15 cellular contexts compared by ENCODE assay signal in genomic region chr14:22463763-22464173, GRCh38.
DNase-seq lines count a peak whose midpoint lies in the region; ATAC-seq and TF ChIP-seq lines count a peak whose summit lies in the region.
"Had no signal": no experiment of that assay in that cellular context is flagged by ENCODE, and none has a peak within 500 bp of the region (broad histone marks: within the 10 kb centered on the region; RNA-seq: fewer than 3 reads in every experiment).

No MANE protein-coding gene starts in this region.

- no peaks in the 10 kb centered on the region for H3K36me3 ChIP-seq in trophoblast cell (ENCODE audit: control insufficient read depth in 1 of 2, insufficient read depth in 2 of 2, low read length in 2 of 2)

- no peak overlapping the region for H4K91ac ChIP-seq in trophoblast cell (ENCODE audit: low read depth, low read length)

- TF ChIP-seq CTCF in LNCaP clone FGC (IDR thresholded peaks at IDR 0.05; ENCODE audit: control insufficient read depth, extremely low read depth, insufficient read depth), result no peak

- H2AFZ ChIP-seq in trophoblast cell (ENCODE audit: insufficient read depth, low read length, poor library complexity), result no peak overlapping the region

- no peaks in the 10 kb centered on the region for H3K36me3 Mint-ChIP-seq in activated naive CD8-positive, alpha-beta T cell
- H3K36me3 Mint-ChIP-seq in activated naive CD8-positive, alpha-beta T cell treated with anti-CD3 and anti-CD28 coated beads for 36 hours, result no peaks in the 10 kb centered on the region
- no peaks in the 10 kb centered on the region for H3K36me3 Mint-ChIP-seq in activated CD8-positive, alpha-beta T cell treated with anti-CD3 and anti-CD28 coated beads, Interleukin-2, amount 10 ng/mL, durations not matched to agents 7 days and 5 days (ENCODE audit: low read depth)

- CTCF ChIA-PET in activated CD8-positive, alpha-beta T cell treated with anti-CD3 and anti-CD28 coated beads, Interleukin-2, amount 10 ng/mL, durations not matched to agents 7 days and 5 days (lab: Charles Lee), result no interaction called here

- H4K8ac ChIP-seq in trophoblast cell (ENCODE audit: low read depth, low read length), result no peak overlapping the region

- peak overlapping the region; percentile 45 for H3K9ac ChIP-seq in trophoblast cell (ENCODE audit: low read length)

- no peaks in the 10 kb centered on the region for H3K4me1 ChIP-seq in trophoblast cell (ENCODE audit: control insufficient read depth in 1 of 2, insufficient read depth in 2 of 2, low read length in 2 of 2)

- H2BK5ac ChIP-seq in trophoblast cell (ENCODE audit: low read depth, low read length, poor library complexity), result no peak overlapping the region

- POLR2A ChIA-PET in activated CD8-positive, alpha-beta T cell treated with anti-CD3 and anti-CD28 coated beads, Interleukin-2, amount 10 ng/mL, durations not matched to agents 7 days and 5 days (lab: Charles Lee), result no interaction called here

- no peaks in the 10 kb centered on the region for H3K9me3 Mint-ChIP-seq in activated naive CD8-positive, alpha-beta T cell (ENCODE audit: low read depth)
- no peaks in the 10 kb centered on the region for H3K9me3 Mint-ChIP-seq in activated naive CD8-positive, alpha-beta T cell treated with anti-CD3 and anti-CD28 coated beads for 36 hours
- no peaks in the 10 kb centered on the region for H3K9me3 Mint-ChIP-seq in activated CD8-positive, alpha-beta T cell treated with anti-CD3 and anti-CD28 coated beads, Interleukin-2, amount 10 ng/mL, durations not matched to agents 7 days and 5 days (ENCODE audit: insufficient read depth)

- DNase-seq in activated naive CD8-positive, alpha-beta T cell treated with anti-CD3 and anti-CD28 coated beads for 36 hours, result no peak
- DNase-seq in LNCaP clone FGC (ENCODE audit: low read depth) (peak; percentile 28), cerebellar cortex (ENCODE audit: low spot score) (peak; percentile 80), trophoblast cell (no peak), pons (ENCODE audit: low spot score) (no peak)
- DNase-seq in stimulated activated CD4-positive, alpha-beta T cell treated with anti-CD3 and anti-CD28 coated beads, Interleukin-12 subunit alpha, Interleukin-12 subunit beta, amount 100 ng/mL, for 4 hours, result no peak
- DNase-seq in activated CD8-positive, alpha-beta T cell treated with anti-CD3 and anti-CD28 coated beads, Interleukin-2, amount 10 ng/mL, durations not matched to agents 7 days and 5 days, result no peak
- DNase-seq: 8988T, COR-L47, Kasumi-1, NCI-H1417, NCI-H1930, NCI-H2171 treated with DMSO at 0.1 percent for 48 hours had no signal

- H3K9me3 ChIP-seq in trophoblast cell (ENCODE audit: insufficient read depth, low read depth, low read length), result no peaks in the 10 kb centered on the region

- H3K18ac ChIP-seq in trophoblast cell (ENCODE audit: low read length), result no peak overlapping the region

- no peak overlapping the region for H3K14ac ChIP-seq in trophoblast cell (ENCODE audit: low read length)

- no peak overlapping the region for H2AK5ac ChIP-seq in trophoblast cell (ENCODE audit: low read length)

- H3K27ac ChIP-seq in trophoblast cell (ENCODE audit: low read depth, low read length), result no peak overlapping the region
- H3K27ac ChIP-seq: C4-2B had no signal

- no peak overlapping the region for H3K23ac ChIP-seq in trophoblast cell (ENCODE audit: low read length)

- H3K4me1 Mint-ChIP-seq in activated naive CD8-positive, alpha-beta T cell (ENCODE audit: low read depth), result no peaks in the 10 kb centered on the region
- H3K4me1 Mint-ChIP-seq in activated naive CD8-positive, alpha-beta T cell treated with anti-CD3 and anti-CD28 coated beads for 36 hours, result no peaks in the 10 kb centered on the region
- H3K4me1 Mint-ChIP-seq in activated CD8-positive, alpha-beta T cell treated with anti-CD3 and anti-CD28 coated beads, Interleukin-2, amount 10 ng/mL, durations not matched to agents 7 days and 5 days (ENCODE audit: low read depth), result no peaks in the 10 kb centered on the region

- no CpG with 5 or more reads among the region's 4 CpGs for WGBS in trophoblast cell (ENCODE audit: extremely low coverage, insufficient coverage, insufficient read length)

- H3K27ac Mint-ChIP-seq in activated naive CD8-positive, alpha-beta T cell, result peak overlapping the region; percentile 28
- no peak overlapping the region for H3K27ac Mint-ChIP-seq in activated naive CD8-positive, alpha-beta T cell treated with anti-CD3 and anti-CD28 coated beads for 36 hours
- no peak overlapping the region for H3K27ac Mint-ChIP-seq in activated CD8-positive, alpha-beta T cell treated with anti-CD3 and anti-CD28 coated beads, Interleukin-2, amount 10 ng/mL, durations not matched to agents 7 days and 5 days

- H3K4me3 ChIP-seq in LNCaP clone FGC (ENCODE audit: low read depth, low read length) (no peak overlapping the region), trophoblast cell (ENCODE audit: low read depth, low read length) (no peak overlapping the region)

- no peaks in the 10 kb centered on the region for H3K27me3 ChIP-seq in trophoblast cell (ENCODE audit: insufficient read depth, low read length)

- no peak for ATAC-seq in activated CD8-positive, alpha-beta T cell treated with anti-CD3 and anti-CD28 coated beads, Interleukin-2, amount 10 ng/mL, durations not matched to agents 7 days and 5 days

- no peak overlapping the region for H4K12ac ChIP-seq in trophoblast cell (ENCODE audit: low read depth, low read length)

- H3K4me2 ChIP-seq in trophoblast cell (ENCODE audit: low read length), result no peak overlapping the region

- no peak overlapping the region for H3K4ac ChIP-seq in trophoblast cell (ENCODE audit: low read depth, low read length)

- no peak overlapping the region for H2BK120ac ChIP-seq in trophoblast cell (ENCODE audit: insufficient read depth, low read length, poor library complexity)

- no peaks in the 10 kb centered on the region for H3K79me1 ChIP-seq in trophoblast cell (ENCODE audit: low read length)

- H3K27me3 Mint-ChIP-seq in activated naive CD8-positive, alpha-beta T cell, result no peaks in the 10 kb centered on the region
- no peaks in the 10 kb centered on the region for H3K27me3 Mint-ChIP-seq in activated naive CD8-positive, alpha-beta T cell treated with anti-CD3 and anti-CD28 coated beads for 36 hours
- no peaks in the 10 kb centered on the region for H3K27me3 Mint-ChIP-seq in activated CD8-positive, alpha-beta T cell treated with anti-CD3 and anti-CD28 coated beads, Interleukin-2, amount 10 ng/mL, durations not matched to agents 7 days and 5 days (ENCODE audit: low read depth)

- H3K79me2 ChIP-seq in trophoblast cell (ENCODE audit: control insufficient read depth, insufficient read depth, low read length, poor library complexity), result no peaks in the 10 kb centered on the region

- H2BK12ac ChIP-seq in trophoblast cell (ENCODE audit: low read length), result no peak overlapping the region

- H3K4me3 Mint-ChIP-seq in activated naive CD8-positive, alpha-beta T cell, result no peak overlapping the region
- no peak overlapping the region for H3K4me3 Mint-ChIP-seq in activated naive CD8-positive, alpha-beta T cell treated with anti-CD3 and anti-CD28 coated beads for 36 hours
- H3K4me3 Mint-ChIP-seq in activated CD8-positive, alpha-beta T cell treated with anti-CD3 and anti-CD28 coated beads, Interleukin-2, amount 10 ng/mL, durations not matched to agents 7 days and 5 days, result no peak overlapping the region

Comparison
In these comparisons a context has a peak if more than half of its experiments do, and no peak if none do; other contexts are left out.
1. DNase-seq: peak in LNCaP clone FGC (single experiment) and cerebellar cortex (single experiment); none in activated naive CD8-positive, alpha-beta T cell treated with anti-CD3 and anti-CD28 coated beads for 36 hours (single experiment), trophoblast cell (0 of 2), pons (single experiment), stimulated activated CD4-positive, alpha-beta T cell treated with anti-CD3 and anti-CD28 coated beads, Interleukin-12 subunit alpha, Interleukin-12 subunit beta, amount 100 ng/mL, for 4 hours (single experiment) and activated CD8-positive, alpha-beta T cell treated with anti-CD3 and anti-CD28 coated beads, Interleukin-2, amount 10 ng/mL, durations not matched to agents 7 days and 5 days (single experiment).